1 cellular context compared by ENCODE assay signal in the genomic region with DNA sequence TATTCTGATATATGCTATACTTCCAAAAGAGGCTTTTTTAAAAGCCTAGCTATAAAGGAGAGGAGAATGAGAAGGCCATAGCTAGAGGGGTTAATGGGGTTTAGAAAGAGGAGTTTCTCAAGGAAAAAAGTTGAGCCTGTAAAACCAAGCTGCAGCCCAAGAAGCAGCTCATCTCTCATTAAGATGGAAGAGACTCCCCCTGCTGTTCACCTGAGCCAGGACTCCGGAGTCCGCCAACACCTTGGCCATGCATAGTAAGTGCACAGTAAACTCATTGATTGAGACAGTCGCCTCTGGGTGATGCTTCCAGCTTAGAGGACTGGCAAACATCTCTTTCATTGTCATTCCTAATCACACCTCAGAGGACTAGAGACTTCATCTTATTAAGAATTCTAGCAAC.
TF ChIP-seq lines count a peak whose summit lies in the region.

No MANE protein-coding gene starts in this region.

TF ChIP-seq in H1, 55 proteins besides CTCF, POLR2A, EP300 and RAD21:
- TF ChIP-seq GABPA (IDR thresholded peaks at IDR 0.05; ENCODE audit: borderline replicate concordance, insufficient read depth, low read length) (no peak), TBP (IDR thresholded peaks at IDR 0.05; ENCODE audit: low read depth, low read length) (no peak), FOSL1 (IDR thresholded peaks at IDR 0.05; ENCODE audit: insufficient read depth, low read depth, low read length) (no peak), EGR1 (IDR thresholded peaks at IDR 0.05; ENCODE audit: borderline replicate concordance, low read depth, low read length) (no peak), KDM1A (IDR thresholded peaks at IDR 0.05; ENCODE audit: borderline replicate concordance, low read length) (no peak), NRF1 (IDR thresholded peaks at IDR 0.05; ENCODE audit: low read depth, low read length) (no peak), HDAC6 (IDR thresholded peaks at IDR 0.05; ENCODE audit: low read depth, low read length) (no peak), CHD7 (IDR thresholded peaks at IDR 0.05; ENCODE audit: insufficient replicate concordance, low read length) (no peak), RNF2 (IDR thresholded peaks at IDR 0.05; ENCODE audit: borderline replicate concordance, low read depth, low read length, missing control alignments, poor library complexity, severe bottlenecking) (no peak), KDM5A (IDR thresholded peaks at IDR 0.05; ENCODE audit: low read length) (no peak), ASH2L (IDR thresholded peaks at IDR 0.05; ENCODE audit: low read length) (no peak)
- TF ChIP-seq, protein P1, sequence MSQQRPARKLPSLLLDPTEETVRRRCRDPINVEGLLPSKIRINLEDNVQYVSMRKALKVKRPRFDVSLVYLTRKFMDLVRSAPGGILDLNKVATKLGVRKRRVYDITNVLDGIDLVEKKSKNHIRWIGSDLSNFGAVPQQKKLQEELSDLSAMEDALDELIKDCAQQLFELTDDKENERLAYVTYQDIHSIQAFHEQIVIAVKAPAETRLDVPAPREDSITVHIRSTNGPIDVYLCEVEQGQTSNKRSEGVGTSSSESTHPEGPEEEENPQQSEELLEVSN (IDR thresholded peaks at IDR 0.05), result no peak
